Comparison of ENCODE assay signal across 10 cellular contexts in genomic region chr9:109311731-109312130, GRCh38. TPM values are rescaled to one million over a fixed set of nuclear protein-coding genes. Genes with fewer than 3 reads are reported as not detected.
DNase-seq lines count a peak whose midpoint lies in the region; ATAC-seq and TF ChIP-seq lines count a peak whose summit lies in the region.
"Had no signal": no experiment of that assay in that cellular context is flagged by ENCODE, and none has a peak within 500 bp of the region (broad histone marks: within the 10 kb centered on the region; RNA-seq: fewer than 3 reads in every experiment).

No MANE protein-coding gene starts in this region.

- H3K27ac ChIP-seq in CD4-positive, CD25-positive, alpha-beta regulatory T cell (ENCODE audit: insufficient read depth, low read length, poor library complexity, severe bottlenecking), result no peak overlapping the region
- H3K27ac ChIP-seq in right lobe of liver (no peak overlapping the region), upper lobe of right lung (no peak overlapping the region)

- peak; percentile 33 to 44 for ATAC-seq in CD4-positive, CD25-positive, alpha-beta regulatory T cell (ENCODE audit: low read depth in 2 of 2)
- ATAC-seq in GM18870 (IDR thresholded peaks at IDR 0.05; ENCODE audit: unreplicated experiment) (peak; percentile 55), HG03354 (IDR thresholded peaks at IDR 0.05; ENCODE audit: poor library complexity, severe bottlenecking, unreplicated experiment) (peak; percentile 92), activated B cell treated with CpG ODN at 0.5 μM for 24 hours (ENCODE audit: low read depth) (peak; percentile 96), right lobe of liver (no peak), upper lobe of right lung (no peak)

- no peaks in the 10 kb centered on the region for H3K27me3 ChIP-seq in CD4-positive, CD25-positive, alpha-beta regulatory T cell (ENCODE audit: control insufficient read depth, insufficient read depth, low read length)
- H3K27me3 ChIP-seq in right lobe of liver (no peaks in the 10 kb centered on the region), upper lobe of right lung (no peaks in the 10 kb centered on the region)

- H3K9me3 ChIP-seq in CD4-positive, CD25-positive, alpha-beta regulatory T cell (ENCODE audit: control insufficient read depth in 2 of 2, low read length in 2 of 2), result no peaks in the 10 kb centered on the region
- H3K9me3 ChIP-seq in right lobe of liver (no peaks in the 10 kb centered on the region), upper lobe of right lung (no peaks in the 10 kb centered on the region)

- POLR2A ChIA-PET in activated B cell treated with CpG ODN at 0.5 μM for 24 hours (lab: Charles Lee), result no interaction called here

- H3K27me3 Mint-ChIP-seq in CD4-positive, CD25-positive, alpha-beta regulatory T cell, result peaks cover 56% of the 10 kb centered on the region
- peaks cover 32% of the 10 kb centered on the region for H3K27me3 Mint-ChIP-seq in activated B cell treated with CpG ODN at 0.5 μM for 24 hours

- H3K27ac Mint-ChIP-seq in CD4-positive, CD25-positive, alpha-beta regulatory T cell, result peak overlapping the region in 1 of 3 donors; percentile 27
- no peak overlapping the region for H3K27ac Mint-ChIP-seq in activated B cell treated with CpG ODN at 0.5 μM for 24 hours
- H3K27ac Mint-ChIP-seq: activated naive CD4-positive, alpha-beta T cell treated with anti-CD3 and anti-CD28 coated beads for 36 hours had no signal

- no peak overlapping the region for H3K4me3 Mint-ChIP-seq in CD4-positive, CD25-positive, alpha-beta regulatory T cell
- no peak overlapping the region for H3K4me3 Mint-ChIP-seq in activated B cell treated with CpG ODN at 0.5 μM for 24 hours
- H3K4me3 Mint-ChIP-seq: activated naive CD4-positive, alpha-beta T cell treated with anti-CD3 and anti-CD28 coated beads for 36 hours had no signal

- 80% methylated on average over 7 of the region's 7 CpGs for WGBS in right lobe of liver (ENCODE audit: insufficient coverage, low coverage, low lambda C conversion rate, missing lambda C conversion rate)

- no peaks in the 10 kb centered on the region for H3K4me1 ChIP-seq in CD4-positive, CD25-positive, alpha-beta regulatory T cell (ENCODE audit: control insufficient read depth, insufficient read depth, low read length, poor library complexity, severe bottlenecking)
- peaks cover 0 to 56% (median 17%) of the 10 kb centered on the region in 4 donors for H3K4me1 ChIP-seq in right lobe of liver
- H3K4me1 ChIP-seq in upper lobe of right lung, result peaks cover 6% of the 10 kb centered on the region

- no peaks in the 10 kb centered on the region for H3K36me3 Mint-ChIP-seq in CD4-positive, CD25-positive, alpha-beta regulatory T cell
- H3K36me3 Mint-ChIP-seq in activated B cell treated with CpG ODN at 0.5 μM for 24 hours (ENCODE audit: low read depth), result no peaks in the 10 kb centered on the region

- CTCF ChIA-PET in activated B cell treated with CpG ODN at 0.5 μM for 24 hours (lab: Charles Lee), result no interaction called here

- DNase-seq in CD4-positive, CD25-positive, alpha-beta regulatory T cell, result peak in 1 of 3 donors; percentile 6
- DNase-seq in activated B cell treated with CpG ODN at 0.5 μM for 24 hours (no peak), right lobe of liver (no peak), upper lobe of right lung (no peak)
- no peak for DNase-seq in NK-92 treated with Interleukin-12 subunit alpha and Interleukin-12 subunit beta, amount 100 ng/mL, for 24 hours (lab: John Stamatoyannopoulos, UW)
- no peak for DNase-seq in stimulated activated CD4-positive, alpha-beta T cell treated with anti-CD3 and anti-CD28 coated beads, Interleukin-1b, Interleukin-23, amount 100 ng/mL, for 48 hours
- DNase-seq: activated naive CD4-positive, alpha-beta T cell treated with anti-CD3 and anti-CD28 coated beads for 36 hours; retina had no signal

- H3K4me3 ChIP-seq in CD4-positive, CD25-positive, alpha-beta regulatory T cell (ENCODE audit: low read depth, low read length), result no peak overlapping the region
- H3K4me3 ChIP-seq in right lobe of liver (no peak overlapping the region), upper lobe of right lung (no peak overlapping the region)

- TF ChIP-seq POLR2A in right lobe of liver (IDR thresholded peaks at IDR 0.05), result no peak

- no peaks in the 10 kb centered on the region for H3K36me3 ChIP-seq in CD4-positive, CD25-positive, alpha-beta regulatory T cell (ENCODE audit: control insufficient read depth, insufficient read depth, low read length)
- H3K36me3 ChIP-seq in right lobe of liver (no peaks in the 10 kb centered on the region), upper lobe of right lung (no peaks in the 10 kb centered on the region)

- peaks cover 0 to 4% (median 0%) of the 10 kb centered on the region in 7 donors for H3K9me3 Mint-ChIP-seq in CD4-positive, CD25-positive, alpha-beta regulatory T cell
- H3K9me3 Mint-ChIP-seq in activated B cell treated with CpG ODN at 0.5 μM for 24 hours, result no peaks in the 10 kb centered on the region
- H3K9me3 Mint-ChIP-seq: activated naive CD4-positive, alpha-beta T cell treated with anti-CD3 and anti-CD28 coated beads for 36 hours had no signal

- no peak for TF ChIP-seq CTCF in activated B cell treated with CpG ODN at 0.5 μM for 24 hours (IDR thresholded peaks at IDR 0.05)
- no peak for TF ChIP-seq CTCF in right lobe of liver (IDR thresholded peaks at IDR 0.05)
- no peak for TF ChIP-seq CTCF in upper lobe of right lung (IDR thresholded peaks at IDR 0.05)

- intact Hi-C loops in activated B cell treated with CpG ODN at 0.5 μM for 24 hours (cut with micrococcal nuclease) (loop anchor here (10.0 kb wide), 1 partner anchor 1817 kb away; no protein-coding TSS in a partner anchor), right lobe of liver (cut with DNase I) (no loop called here), upper lobe of right lung (cut with DNase I) (no loop called here)

- H3K4me1 Mint-ChIP-seq in CD4-positive, CD25-positive, alpha-beta regulatory T cell, result peaks cover 0 to 5% (median 1%) of the 10 kb centered on the region in 4 donors
- peaks cover 7% of the 10 kb centered on the region for H3K4me1 Mint-ChIP-seq in activated B cell treated with CpG ODN at 0.5 μM for 24 hours

RNA-seq across cellular contexts. Expression of gene EPB41L4B, which starts 9.1 kb away (rescaled TPM):
- not detected for total RNA-seq in CD4-positive, CD25-positive, alpha-beta regulatory T cell
- polyA plus RNA-seq in CD4-positive, CD25-positive, alpha-beta regulatory T cell, result not detected
- 5.3 and 6.1 TPM in 2 replicates for total RNA-seq in activated B cell treated with CpG ODN at 0.5 μM for 24 hours
- total RNA-seq in right lobe of liver, result 10 to 100 TPM; 29.0 to 89.0 (median 32.4) TPM
- total RNA-seq in upper lobe of right lung, result 10.1 TPM

Comparison
In these comparisons a context has a peak if more than half of its experiments do, and no peak if none do; other contexts are left out.
1. ATAC-seq: peak in CD4-positive, CD25-positive, alpha-beta regulatory T cell (2 of 2), GM18870 (single experiment), HG03354 (single experiment) and activated B cell treated with CpG ODN at 0.5 μM for 24 hours (single experiment); none in right lobe of liver (0 of 4) and upper lobe of right lung (single experiment).